Comparison of ENCODE assay signal across 23 cellular contexts in genomic region chr15:66306381-66306780, GRCh38. TPM values are rescaled to one million over a fixed set of nuclear protein-coding genes. Genes with fewer than 3 reads are reported as not detected.
DNase-seq lines count a peak whose midpoint lies in the region; ATAC-seq and TF ChIP-seq lines count a peak whose summit lies in the region.
"Had no signal": no experiment of that assay in that cellular context is flagged by ENCODE, and none has a peak within 500 bp of the region (broad histone marks: within the 10 kb centered on the region; RNA-seq: fewer than 3 reads in every experiment).

No MANE protein-coding gene starts in this region.

- intact Hi-C loops in left ventricle myocardium inferior (cut with micrococcal nuclease) (no loop called here), prostate gland (cut with DNase I) (no loop called here)

- H3K27me3 Mint-ChIP-seq in memory B cell: no peaks in the 10 kb centered on the region
- H3K27me3 Mint-ChIP-seq: T-cell had no signal

- no peak for DNase-seq in cardiac muscle cell (ENCODE audit: low read depth in 1 of 2, low spot score in 1 of 2)
- no peak for DNase-seq in left ventricle myocardium inferior
- DNase-seq in NCI-H146 treated with DMSO at 0.1 percent for 48 hours (lab: John Stamatoyannopoulos, UW; ENCODE audit: unreplicated experiment): peak; percentile 48
- DNase-seq in memory B cell (ENCODE audit: low spot score in 2 of 2): no peak
- no peak for DNase-seq in effector CD8-positive, alpha-beta T cell (lab: John Stamatoyannopoulos, UW)
- DNase-seq in prostate gland (ENCODE audit: low spot score): no peak
- DNase-seq: BE2C, DMS79, GM23248, KBM-7, MM.1S, NCI-H1048, NCI-H187 treated with DMSO at 0.1 percent for 48 hours, NCI-H2107, NCI-H2227 treated with DMSO at 0.1 percent for 48 hours, NCI-H510A, NCI-H82, OCI-M1, SJCRH30, T-cell had no signal

- no peaks in the 10 kb centered on the region for H3K9me3 Mint-ChIP-seq in memory B cell
- H3K9me3 Mint-ChIP-seq: T-cell had no signal

- TF ChIP-seq POLR2A in prostate gland (IDR thresholded peaks at IDR 0.05): no peak

- 62% methylated on average over 3 of the region's 3 CpGs for WGBS in prostate gland

- peaks cover 32% of the 10 kb centered on the region for H3K36me3 Mint-ChIP-seq in memory B cell

- H3K4me1 Mint-ChIP-seq in memory B cell: peaks cover 2% of the 10 kb centered on the region

- H3K4me1 ChIP-seq in cardiac muscle cell (ENCODE audit: low read depth) (peaks cover 15% of the 10 kb centered on the region), left ventricle myocardium inferior (peaks cover 4% of the 10 kb centered on the region), prostate gland (replicated peaks) (no peaks in the 10 kb centered on the region)
- H3K4me1 ChIP-seq: A549, BE2C had no signal

- H3K4me3 ChIP-seq in cardiac muscle cell (no peak overlapping the region), left ventricle myocardium inferior (no peak overlapping the region), prostate gland (no peak overlapping the region)
- H3K4me3 ChIP-seq: A549, GM23248, HAP-1, SJCRH30 had no signal

- ATAC-seq in memory B cell (ENCODE audit: low read depth) (no peak), GM21528 (IDR thresholded peaks at IDR 0.05; ENCODE audit: low FRiP score, unreplicated experiment) (no peak)
- ATAC-seq: A549, T-cell had no signal

- no peak for TF ChIP-seq CTCF in cardiac muscle cell (IDR thresholded peaks at IDR 0.05; ENCODE audit: low read depth, low read length)
- TF ChIP-seq CTCF in left ventricle myocardium inferior (IDR thresholded peaks at IDR 0.05; ENCODE audit: borderline replicate concordance): no peak
- TF ChIP-seq CTCF in prostate gland (IDR thresholded peaks at IDR 0.05): no peak

- H3K4me3 Mint-ChIP-seq in memory B cell: no peak overlapping the region
- H3K4me3 Mint-ChIP-seq: T-cell had no signal

- H3K9me3 ChIP-seq in cardiac muscle cell (ENCODE audit: low read depth) (no peaks in the 10 kb centered on the region), left ventricle myocardium inferior (replicated peaks) (no peaks in the 10 kb centered on the region), prostate gland (no peaks in the 10 kb centered on the region)
- H3K9me3 ChIP-seq: A549, BE2C, HAP-1, SJCRH30 had no signal

- H3K27me3 ChIP-seq in cardiac muscle cell (no peaks in the 10 kb centered on the region), left ventricle myocardium inferior (ENCODE audit: low read depth) (no peaks in the 10 kb centered on the region), prostate gland (replicated peaks; ENCODE audit: insufficient read depth) (no peaks in the 10 kb centered on the region)
- H3K27me3 ChIP-seq: BE2C, SJCRH30 had no signal

- peak overlapping the region; percentile 2 for H3K27ac ChIP-seq in cardiac muscle cell
- no peak overlapping the region for H3K27ac ChIP-seq in left ventricle myocardium inferior (replicated peaks)
- H3K27ac ChIP-seq in prostate gland: no peak overlapping the region
- H3K27ac ChIP-seq: A549, GM23248, SJCRH30 had no signal

- peak overlapping the region; percentile 70 for H3K27ac Mint-ChIP-seq in memory B cell
- H3K27ac Mint-ChIP-seq: T-cell had no signal

- H3K36me3 ChIP-seq in cardiac muscle cell: peaks cover 9% of the 10 kb centered on the region
- peaks cover 65% of the 10 kb centered on the region for H3K36me3 ChIP-seq in left ventricle myocardium inferior
- no peaks in the 10 kb centered on the region for H3K36me3 ChIP-seq in prostate gland

RNA-seq across cellular contexts. Expression of gene DIS3L, which starts 13.0 kb away (rescaled TPM):
- total RNA-seq in cardiac muscle cell (27.2 and 37.6 TPM in 2 replicates), left ventricle myocardium inferior (36.6 TPM), prostate gland (10 to 100 TPM; 19.4 to 35.0 TPM)
- polyA plus RNA-seq in cardiac muscle cell: 30.2 and 39.6 TPM in 2 replicates

RNA-seq across cellular contexts. Expression of gene TIPIN, which starts 50.1 kb away (rescaled TPM):
- total RNA-seq in cardiac muscle cell: 14.7 and 15.0 TPM in 2 replicates
- polyA plus RNA-seq in cardiac muscle cell: 17.1 and 23.6 TPM in 2 replicates
- total RNA-seq in left ventricle myocardium inferior: 2.4 TPM
- 10 to 100 TPM in 1 of 2 donors, 1 to 10 TPM in 1; 8.0 to 20.1 TPM for total RNA-seq in prostate gland

RNA-seq across cellular contexts. Expression of gene MEGF11, which starts 52.8 kb away (rescaled TPM):
- total RNA-seq in cardiac muscle cell (0.28 and 0.30 TPM in 2 replicates), left ventricle myocardium inferior (not detected), prostate gland (not detected)
- 2.7 TPM in 1 of 2 replicates, not detected in the other for polyA plus RNA-seq in cardiac muscle cell
- total RNA-seq: GM23248 had no signal
